ENCODE assay signal across 8 cellular contexts in the genomic region with DNA sequence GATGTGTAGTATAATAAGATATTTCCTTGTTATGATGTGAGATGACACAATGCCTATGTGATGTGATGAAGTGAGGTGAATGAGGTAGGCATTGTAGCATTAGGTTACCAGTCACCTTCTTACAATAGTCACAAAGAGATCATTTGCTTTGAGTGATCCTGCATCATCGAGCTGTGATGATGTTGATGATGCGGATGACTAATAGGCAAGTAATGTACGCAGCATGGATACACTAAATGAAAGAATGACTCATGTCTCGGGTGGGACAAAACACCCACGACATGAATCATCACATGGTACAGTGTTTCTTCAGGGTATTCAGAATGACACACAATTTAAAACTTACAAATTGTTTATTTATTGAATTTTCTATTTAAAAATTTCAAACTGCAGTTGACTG.
A peak's percentile ranks its signal among the peaks of the same experiment; 100 is the strongest.
DNase-seq lines count a peak whose midpoint lies in the region; ATAC-seq and TF ChIP-seq lines count a peak whose summit lies in the region.

No MANE protein-coding gene starts in this region.

- no peak for TF ChIP-seq CTCF in BJ (IDR thresholded peaks at IDR 0.05; ENCODE audit: insufficient read depth, low read depth, low read length)

- peak; percentile 68 for ATAC-seq in HG02759 (IDR thresholded peaks at IDR 0.05; ENCODE audit: unreplicated experiment)

- no peaks in the 10 kb centered on the region for H3K4me1 ChIP-seq in endocrine pancreas (ENCODE audit: control insufficient read depth, insufficient read depth, low read length)

- H3K9ac ChIP-seq in endocrine pancreas (ENCODE audit: control insufficient read depth, insufficient read depth, low read length), result no peak overlapping the region

- H3K4me3 ChIP-seq in BJ (ENCODE audit: low read depth, low read length) (no peak overlapping the region), endocrine pancreas (ENCODE audit: control insufficient read depth, insufficient read depth, low read length) (peak overlapping the region; percentile 61)

- DNase-seq in BJ (ENCODE audit: low read depth) (peak; percentile 95), T-helper 2 cell (peak in 3 of 5 experiments; percentile 26 to 69 (median 35)), renal cortical epithelial cell (ENCODE audit: low read depth) (peak; percentile 100), D341Med (ENCODE audit: low spot score) (no peak), ecto neural progenitor cell (ENCODE audit: low spot score) (no peak)
- DNase-seq in effector CD8-positive, alpha-beta T cell (lab: John Stamatoyannopoulos, UW), result no peak

- H3K36me3 ChIP-seq in BJ (ENCODE audit: control insufficient read depth, insufficient read depth, low read length), result no peaks in the 10 kb centered on the region
- no peaks in the 10 kb centered on the region for H3K36me3 ChIP-seq in endocrine pancreas (ENCODE audit: control insufficient read depth, insufficient read depth, low read length)

- CTCF ChIA-PET in BJ (lab: Yijun Ruan, JAX), result no interaction called here

- H3K9me3 ChIP-seq in endocrine pancreas (ENCODE audit: control insufficient read depth, low read length), result no peaks in the 10 kb centered on the region

- POLR2A ChIA-PET in BJ (lab: Charles Lee), result no interaction called here

- no peaks in the 10 kb centered on the region for H3K27me3 ChIP-seq in BJ (ENCODE audit: control insufficient read depth, insufficient read depth, low read length)
- H3K27me3 ChIP-seq in endocrine pancreas (ENCODE audit: control insufficient read depth, insufficient read depth, low read length), result no peaks in the 10 kb centered on the region

Comparison
In these comparisons a context has a peak if more than half of its experiments do, and no peak if none do; other contexts are left out.
1. DNase-seq: peak in BJ (single experiment), T-helper 2 cell (3 of 5) and renal cortical epithelial cell (single experiment); none in effector CD8-positive, alpha-beta T cell (single experiment), D341Med (single experiment) and ecto neural progenitor cell (single experiment).